21 cellular contexts compared by ENCODE assay signal in the genomic region with DNA sequence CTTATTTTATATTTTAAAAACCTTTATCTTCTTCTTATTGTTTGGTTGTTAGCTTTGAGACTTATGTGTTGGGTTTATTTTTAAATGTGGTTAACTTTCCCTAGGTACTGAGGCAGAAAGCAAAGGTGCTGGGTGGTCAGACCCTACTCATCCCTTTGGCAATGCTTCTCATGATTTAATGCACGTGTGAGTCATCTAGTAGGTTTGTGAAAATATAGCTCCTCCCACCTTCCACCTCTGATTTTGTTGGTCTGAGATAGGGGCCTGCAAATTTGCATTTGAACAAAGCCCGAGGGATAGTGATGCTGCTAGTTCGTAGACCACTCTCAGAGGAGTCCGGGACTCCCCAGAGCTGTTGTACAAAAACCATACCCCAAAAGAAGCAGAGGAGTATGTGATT.
DNase-seq lines count a peak whose midpoint lies in the region; ATAC-seq and TF ChIP-seq lines count a peak whose summit lies in the region.
"Had no signal": no experiment of that assay in that cellular context is flagged by ENCODE, and none has a peak within 500 bp of the region (broad histone marks: within the 10 kb centered on the region; RNA-seq: fewer than 3 reads in every experiment).

No MANE protein-coding gene starts in this region.

- ATAC-seq in HG03045 (IDR thresholded peaks at IDR 0.05; ENCODE audit: unreplicated experiment) (no peak), GM18519 (IDR thresholded peaks at IDR 0.05; ENCODE audit: low FRiP score, unreplicated experiment) (no peak)
- ATAC-seq in activated CD8-positive, alpha-beta memory T cell treated with anti-CD3 and anti-CD28 coated beads, Interleukin-2, amount 10 ng/mL, durations not matched to agents 7 days and 5 days: no peak
- ATAC-seq: activated naive CD8-positive, alpha-beta T cell treated with anti-CD3 and anti-CD28 coated beads, Interleukin-2, amount 50 U/mL, for 24 hours; gastrocnemius medialis; left lung; stimulated activated effector memory CD8-positive, alpha-beta T cell treated with anti-CD3 and anti-CD28 coated beads, Interleukin-12 subunit alpha, Interleukin-12 subunit beta, amount 100 ng/mL, for 72 hours; T-helper 17 cell had no signal

- no peak for TF ChIP-seq CTCF in RWPE1 (conservative IDR thresholded peaks at IDR 0.05; ENCODE audit: low read depth)
- no peak for TF ChIP-seq CTCF in epithelial cell of esophagus (IDR thresholded peaks at IDR 0.05; ENCODE audit: insufficient read depth, low read depth, low read length, missing control alignments)

- H3K9me3 Mint-ChIP-seq in activated CD8-positive, alpha-beta memory T cell treated with anti-CD3 and anti-CD28 coated beads, Interleukin-2, amount 10 ng/mL, durations not matched to agents 7 days and 5 days (ENCODE audit: low read depth): peaks cover 10% of the 10 kb centered on the region
- H3K9me3 Mint-ChIP-seq: activated CD4-positive, alpha-beta T cell treated with anti-CD3 and anti-CD28 coated beads, Interleukin-2, amount 10 ng/mL, durations not matched to agents 7 days and 5 days; H9; nephron had no signal

- H3K27me3 Mint-ChIP-seq in activated CD8-positive, alpha-beta memory T cell treated with anti-CD3 and anti-CD28 coated beads, Interleukin-2, amount 10 ng/mL, durations not matched to agents 7 days and 5 days: no peaks in the 10 kb centered on the region
- H3K27me3 Mint-ChIP-seq: activated CD4-positive, alpha-beta T cell treated with anti-CD3 and anti-CD28 coated beads, Interleukin-2, amount 10 ng/mL, durations not matched to agents 7 days and 5 days; activated naive CD8-positive, alpha-beta T cell treated with anti-CD3 and anti-CD28 coated beads, Interleukin-2, amount 50 U/mL, for 24 hours; CD4-positive, alpha-beta memory T cell; T-helper 17 cell had no signal

- H3K27ac ChIP-seq in RWPE1: no peak overlapping the region
- H3K27ac ChIP-seq: cardiac muscle cell, gastrocnemius medialis, left lung, testis had no signal

- no peak overlapping the region for H3K27ac Mint-ChIP-seq in activated CD8-positive, alpha-beta memory T cell treated with anti-CD3 and anti-CD28 coated beads, Interleukin-2, amount 10 ng/mL, durations not matched to agents 7 days and 5 days
- H3K27ac Mint-ChIP-seq: activated CD4-positive, alpha-beta T cell treated with anti-CD3 and anti-CD28 coated beads, Interleukin-2, amount 10 ng/mL, durations not matched to agents 7 days and 5 days; activated naive CD8-positive, alpha-beta T cell treated with anti-CD3 and anti-CD28 coated beads, Interleukin-2, amount 50 U/mL, for 24 hours; CD4-positive, alpha-beta memory T cell; H9; nephron; stimulated activated effector memory CD8-positive, alpha-beta T cell treated with anti-CD3 and anti-CD28 coated beads, Interleukin-12 subunit alpha, Interleukin-12 subunit beta, amount 100 ng/mL, for 72 hours; T-helper 17 cell had no signal

- H3K4me1 Mint-ChIP-seq in activated CD8-positive, alpha-beta memory T cell treated with anti-CD3 and anti-CD28 coated beads, Interleukin-2, amount 10 ng/mL, durations not matched to agents 7 days and 5 days: no peaks in the 10 kb centered on the region
- H3K4me1 Mint-ChIP-seq: activated CD4-positive, alpha-beta T cell treated with anti-CD3 and anti-CD28 coated beads, Interleukin-2, amount 10 ng/mL, durations not matched to agents 7 days and 5 days; activated naive CD8-positive, alpha-beta T cell treated with anti-CD3 and anti-CD28 coated beads, Interleukin-2, amount 50 U/mL, for 24 hours; stimulated activated effector memory CD8-positive, alpha-beta T cell treated with anti-CD3 and anti-CD28 coated beads, Interleukin-12 subunit alpha, Interleukin-12 subunit beta, amount 100 ng/mL, for 72 hours; T-helper 17 cell had no signal

- CTCF ChIA-PET in RWPE1 (lab: Yijun Ruan, JAX): interaction anchor here (0.5 kb wide), 1 partner anchor 369 kb away, joined by 4 read pairs; no protein-coding TSS in a partner anchor
- CTCF ChIA-PET in activated CD8-positive, alpha-beta memory T cell treated with anti-CD3 and anti-CD28 coated beads, Interleukin-2, amount 10 ng/mL, durations not matched to agents 7 days and 5 days (lab: Charles Lee): no interaction called here

- no peaks in the 10 kb centered on the region for H3K36me3 Mint-ChIP-seq in activated CD8-positive, alpha-beta memory T cell treated with anti-CD3 and anti-CD28 coated beads, Interleukin-2, amount 10 ng/mL, durations not matched to agents 7 days and 5 days
- H3K36me3 Mint-ChIP-seq: CD4-positive, alpha-beta memory T cell; stimulated activated effector memory CD8-positive, alpha-beta T cell treated with anti-CD3 and anti-CD28 coated beads, Interleukin-12 subunit alpha, Interleukin-12 subunit beta, amount 100 ng/mL, for 72 hours had no signal

- no peak overlapping the region for H3K4me3 Mint-ChIP-seq in activated CD8-positive, alpha-beta memory T cell treated with anti-CD3 and anti-CD28 coated beads, Interleukin-2, amount 10 ng/mL, durations not matched to agents 7 days and 5 days
- H3K4me3 Mint-ChIP-seq: activated CD4-positive, alpha-beta T cell treated with anti-CD3 and anti-CD28 coated beads, Interleukin-2, amount 10 ng/mL, durations not matched to agents 7 days and 5 days; activated naive CD8-positive, alpha-beta T cell treated with anti-CD3 and anti-CD28 coated beads, Interleukin-2, amount 50 U/mL, for 24 hours; CD4-positive, alpha-beta memory T cell; H9; nephron; stimulated activated effector memory CD8-positive, alpha-beta T cell treated with anti-CD3 and anti-CD28 coated beads, Interleukin-12 subunit alpha, Interleukin-12 subunit beta, amount 100 ng/mL, for 72 hours; T-helper 17 cell had no signal

- H3K4me3 ChIP-seq in epithelial cell of esophagus (ENCODE audit: low read length): no peak overlapping the region
- H3K4me3 ChIP-seq: cardiac muscle cell, gastrocnemius medialis, left lung, testis had no signal

- peak; percentile 4 for DNase-seq in HPDE6-E6E7 (ENCODE audit: extremely low spot score)
- DNase-seq in RWPE1 (ENCODE audit: low spot score): peak; percentile 18
- peak; percentile 35 for DNase-seq in epithelial cell of esophagus (ENCODE audit: low read depth)
- peak; percentile 77 for DNase-seq in renal cortical epithelial cell (ENCODE audit: low read depth)
- DNase-seq in activated CD8-positive, alpha-beta memory T cell treated with anti-CD3 and anti-CD28 coated beads, Interleukin-2, amount 10 ng/mL, durations not matched to agents 7 days and 5 days: no peak
- DNase-seq: activated CD4-positive, alpha-beta T cell treated with anti-CD3 and anti-CD28 coated beads, Interleukin-2, amount 10 ng/mL, durations not matched to agents 7 days and 5 days; activated CD8-positive, alpha-beta memory T cell treated with anti-CD3 and anti-CD28 coated beads, Interleukin-2, amount 50 U/mL, for 4 hours; activated effector memory CD4-positive, alpha-beta T cell treated with Interleukin-2 at 50 U/mL for 16 hours; activated naive CD8-positive, alpha-beta T cell treated with anti-CD3 and anti-CD28 coated beads, Interleukin-2, amount 50 U/mL, for 24 hours; CD4-positive, alpha-beta memory T cell; DMS153; gastrocnemius medialis; H9; left lung; T-helper 17 cell; testis had no signal

- POLR2A ChIA-PET in RWPE1 (lab: Yijun Ruan, JAX; ENCODE audit: low non-redundant PET): no interaction called here
